Comparison of ENCODE assay signal across 11 cellular contexts in the genomic region with DNA sequence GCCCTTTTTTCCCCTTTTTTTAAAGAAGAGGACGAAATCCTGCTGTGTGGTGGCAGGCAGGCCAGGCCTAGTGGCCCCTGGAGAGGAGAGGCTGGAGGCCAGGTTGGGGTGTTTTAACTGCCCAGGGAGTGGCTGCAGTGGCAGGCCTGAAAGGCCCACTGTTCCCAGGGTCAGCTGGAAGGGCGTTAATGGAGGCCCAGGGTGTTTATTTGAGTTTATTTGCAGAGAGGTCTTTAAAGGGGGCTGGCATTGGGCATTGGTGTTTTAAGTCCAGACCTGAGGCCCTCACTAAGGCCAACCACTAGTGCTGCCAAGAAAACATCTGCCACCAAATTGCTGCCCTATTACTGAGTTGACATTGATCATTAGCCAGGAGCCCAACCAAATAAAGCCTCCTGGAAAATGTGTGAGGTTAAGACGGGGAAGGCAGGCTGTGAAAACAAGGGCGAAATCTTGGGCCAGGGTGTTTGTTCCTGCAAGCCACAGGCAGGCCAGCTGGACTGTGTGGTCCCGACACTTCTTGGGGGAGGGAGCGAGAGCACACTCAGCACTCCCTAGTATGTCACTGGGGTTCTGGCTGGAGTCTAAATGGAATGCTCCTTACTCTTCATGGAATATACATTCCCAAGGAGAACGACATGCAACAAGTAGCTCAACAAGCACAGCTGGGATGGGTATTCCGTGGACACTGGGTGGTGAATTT. TPM values are rescaled to one million over a fixed set of nuclear protein-coding genes. Genes with fewer than 3 reads are reported as not detected.
DNase-seq lines count a peak whose midpoint lies in the region; ATAC-seq lines count a peak whose summit lies in the region.
"Had no signal": no experiment of that assay in that cellular context is flagged by ENCODE, and none has a peak within 500 bp of the region (broad histone marks: within the 10 kb centered on the region; RNA-seq: fewer than 3 reads in every experiment).

No MANE protein-coding gene starts in this region.

- no peaks in the 10 kb centered on the region for H3K9me3 ChIP-seq in BLaER1

- H3K4me1 ChIP-seq in BLaER1: peaks cover 79% of the 10 kb centered on the region

- H3K27me3 ChIP-seq in BLaER1: no peaks in the 10 kb centered on the region

- H3K27ac ChIP-seq in BLaER1: no peak overlapping the region

- H3K9me3 Mint-ChIP-seq in T-cell: no peaks in the 10 kb centered on the region

- no peaks in the 10 kb centered on the region for H3K27me3 Mint-ChIP-seq in T-cell

- no peak for ATAC-seq in T-cell (replicated peaks in 1 of 4)
- ATAC-seq in HG02610 (IDR thresholded peaks at IDR 0.05; ENCODE audit: unreplicated experiment): no peak
- no peak for ATAC-seq in HG03095 (IDR thresholded peaks at IDR 0.05; ENCODE audit: unreplicated experiment)

- peaks cover 72 to 76% (median 75%) of the 10 kb centered on the region in 3 donors for H3K4me1 Mint-ChIP-seq in T-cell

- DNase-seq in T-cell (no peak), globus pallidus (ENCODE audit: low spot score) (peak; percentile 73), nucleus accumbens (lab: John Stamatoyannopoulos, UW) (peak in 30 of 56 donors; percentile 9 to 84 (median 44)), DMS79 treated with DMSO at 0.1 percent for 48 hours (lab: John Stamatoyannopoulos, UW) (no peak), NCI-H1417 (lab: John Stamatoyannopoulos, UW) (no peak)
- DNase-seq: activated CD8-positive, alpha-beta memory T cell treated with anti-CD3 and anti-CD28 coated beads for 24 hours; cerebellar nuclear complex; COR-L47 had no signal

- no peak overlapping the region for H3K4me3 ChIP-seq in BLaER1

- CTCF ChIA-PET in T-cell (lab: Charles Lee): interaction anchor here in 1 of 2 donors (1.3 kb wide), 1 partner anchor 16 kb away, joined by 6 read pairs; no protein-coding TSS in a partner anchor

- H3K36me3 Mint-ChIP-seq in T-cell: peaks cover 5% of the 10 kb centered on the region

- peak overlapping the region; percentile 7 to 87 (median 17) for H3K4me3 Mint-ChIP-seq in T-cell

- POLR2A ChIA-PET in T-cell (lab: Charles Lee): no interaction called here

- H3K4me2 ChIP-seq in BLaER1: peak overlapping the region; percentile 98

- peaks cover 78% of the 10 kb centered on the region; the same call in 1 of the 2 replicates for H4K20me1 ChIP-seq in BLaER1

- H3K36me3 ChIP-seq in BLaER1: no peaks in the 10 kb centered on the region; the same call in 1 of the 2 replicates

- H3K9ac ChIP-seq in BLaER1: no peak overlapping the region

- peak overlapping the region; percentile 48 to 74 for H3K27ac Mint-ChIP-seq in T-cell

RNA-seq across cellular contexts. Expression of gene JADE2, which starts 5.1 kb away (rescaled TPM):
- total RNA-seq in T-cell: 100 to 1,000 TPM; 163 to 263 (median 239) TPM

Comparison
In these comparisons a context has a peak if more than half of its experiments do, and no peak if none do; other contexts are left out.
1. DNase-seq: peak in globus pallidus (single experiment) and nucleus accumbens (30 of 56); none in T-cell (0 of 34), DMS79 treated with DMSO at 0.1 percent for 48 hours (single experiment) and NCI-H1417 (0 of 3).